ENCODE assay signal across 8 cellular contexts in genomic region chr1:224116131-224116530, GRCh38. TPM values are rescaled to one million over a fixed set of nuclear protein-coding genes. Genes with fewer than 3 reads are reported as not detected.
DNase-seq lines count a peak whose midpoint lies in the region; ATAC-seq and TF ChIP-seq lines count a peak whose summit lies in the region.

No MANE protein-coding gene starts in this region.

- TF ChIP-seq CTCF in SK-N-SH (IDR thresholded peaks at IDR 0.05) (peak; percentile 72), nephron (IDR thresholded peaks at IDR 0.05; ENCODE audit: unreplicated experiment in 3 of 3) (peak; percentile 49 to 59 (median 53))

- H3K36me3 Mint-ChIP-seq in nephron (ENCODE audit: low read depth), result peaks cover 12% of the 10 kb centered on the region

- peaks cover 24% of the 10 kb centered on the region for H3K4me1 Mint-ChIP-seq in nephron

- peak overlapping the region; percentile 24 to 44 (median 25) for H3K27ac Mint-ChIP-seq in nephron

- no peaks in the 10 kb centered on the region for H3K9me2 ChIP-seq in SK-N-SH

- no peak for TF ChIP-seq EP300 in SK-N-SH (IDR thresholded peaks at IDR 0.05; ENCODE audit: borderline replicate concordance in 1 of 2, low read depth in 1 of 2, low read length in 1 of 2)

- CTCF ChIA-PET in SK-N-SH (lab: Yijun Ruan, JAX), result interaction anchor here (0.6 to 5.0 kb wide), 21 partner anchors 8 to 1232 kb away, joined by 3 to 32 read pairs (median 4); partner anchors contain the start of genes DEGS1 and NVL

- peak overlapping the region; percentile 83; the same call in 1 of the 2 replicates for H3K4me2 ChIP-seq in SK-N-SH

- peak overlapping the region; percentile 79 to 80 (median 80) for H3K4me3 Mint-ChIP-seq in nephron

- ATAC-seq in GM21423 (IDR thresholded peaks at IDR 0.05; ENCODE audit: unreplicated experiment) (peak; percentile 35), GM21786 (IDR thresholded peaks at IDR 0.05; ENCODE audit: unreplicated experiment) (no peak)

- no peaks in the 10 kb centered on the region for H3K9me3 ChIP-seq in SK-N-SH

- no peaks in the 10 kb centered on the region for H3F3A ChIP-seq in SK-N-SH (replicated peaks; ENCODE audit: insufficient read depth)

- 18% methylated on average over 4 of the region's 4 CpGs for WGBS in SK-N-SH (ENCODE audit: low lambda C conversion rate)

- peak; percentile 63 for TF ChIP-seq RAD21 in SK-N-SH (IDR thresholded peaks at IDR 0.05; ENCODE audit: low read length)

- H3K9me3 Mint-ChIP-seq in nephron, result no peaks in the 10 kb centered on the region

- DNase-seq in DMS 273 (lab: John Stamatoyannopoulos, UW; ENCODE audit: unreplicated experiment) (peak; percentile 72), NCI-H1092 treated with DMSO at 0.1 percent for 48 hours (lab: John Stamatoyannopoulos, UW) (peak; percentile 86), SK-N-SH (peak; percentile 26), erythroblast (lab: John Stamatoyannopoulos, UW) (peak; percentile 74 to 77), head of caudate nucleus (no peak)

- peaks cover 3 to 15% of the 10 kb centered on the region in 2 experiments for H3K36me3 ChIP-seq in SK-N-SH (replicated peaks in 1 of 2; ENCODE audit: control insufficient read depth in 1 of 2, insufficient read depth in 2 of 2, low read length in 1 of 2)

- H2AFZ ChIP-seq in SK-N-SH (ENCODE audit: low read depth), result no peak overlapping the region

- no peaks in the 10 kb centered on the region for H3K27me3 ChIP-seq in SK-N-SH (ENCODE audit: insufficient read depth)

- H3K79me2 ChIP-seq in SK-N-SH (ENCODE audit: insufficient read depth), result peaks cover 76% of the 10 kb centered on the region

- no peak overlapping the region for H3K9ac ChIP-seq in SK-N-SH

- TF ChIP-seq POLR2A in erythroblast (IDR thresholded peaks at IDR 0.05; ENCODE audit: low read length), result no peak

- intact Hi-C loops in head of caudate nucleus (cut with DNase I), result loop anchor here (5.0 kb wide), 1 partner anchor 216 kb away; the partner anchor contains the start of gene NVL

- H3K4me1 ChIP-seq in SK-N-SH (ENCODE audit: control insufficient read depth in 1 of 2, insufficient read depth in 2 of 2, low read depth in 1 of 2, low read length in 1 of 2), result peaks cover 0 to 20% of the 10 kb centered on the region in 2 experiments; a peak in 3 of 4 replicates

- POLR2A ChIA-PET in SK-N-SH (lab: Yijun Ruan, JAX), result no interaction called here

- peak overlapping the region in 1 of 2 experiments; percentile 99; a peak in 1 of 4 replicates for H3K4me3 ChIP-seq in SK-N-SH (ENCODE audit: low read depth in 2 of 2, low read length in 1 of 2)

- H4K20me1 ChIP-seq in SK-N-SH (ENCODE audit: insufficient read depth), result peaks cover 11% of the 10 kb centered on the region

- no peak overlapping the region for H3K27ac ChIP-seq in SK-N-SH (ENCODE audit: low read depth in 2 of 2, low read length in 1 of 2)

- H3K27me3 Mint-ChIP-seq in nephron (ENCODE audit: low read depth), result no peaks in the 10 kb centered on the region

TF ChIP-seq in SK-N-SH, 30 proteins besides CTCF, POLR2A, EP300 and RAD21:
- TF ChIP-seq JUND (IDR thresholded peaks at IDR 0.05) (no peak), ZBTB33 (IDR thresholded peaks at IDR 0.05; ENCODE audit: borderline replicate concordance, low read depth) (no peak), RCOR1 (IDR thresholded peaks at IDR 0.05; ENCODE audit: low read length) (no peak), PBX3 (IDR thresholded peaks at IDR 0.05) (no peak), NFIC (IDR thresholded peaks at IDR 0.05; ENCODE audit: borderline replicate concordance) (no peak), ELF1 (IDR thresholded peaks at IDR 0.05) (no peak), MAX (IDR thresholded peaks at IDR 0.05; ENCODE audit: low read depth) (no peak), GABPA (IDR thresholded peaks at IDR 0.05; ENCODE audit: low read depth) (no peak), GATA2 (CRISPR knock-in tag; IDR thresholded peaks at IDR 0.05) (no peak), FOXJ3 (CRISPR knock-in tag; IDR thresholded peaks at IDR 0.05) (no peak), USF1 (IDR thresholded peaks at IDR 0.05; ENCODE audit: borderline replicate concordance, low read depth) (no peak), REST (IDR thresholded peaks at IDR 0.05; ENCODE audit: low read depth, low read length) (no peak), POLR2AphosphoS5 (IDR thresholded peaks at IDR 0.05; ENCODE audit: low read depth, low read length) (no peak), FOXM1 (IDR thresholded peaks at IDR 0.05; ENCODE audit: low read depth) (no peak)

RNA-seq across cellular contexts. Expression of gene FBXO28, which starts 2.2 kb away (rescaled TPM):
- 8.1 and 12.1 TPM in 2 replicates for polyA plus RNA-seq in SK-N-SH (2012; rRNA removed)
- 12.2 and 13.5 TPM in 2 replicates for polyA plus RNA-seq in SK-N-SH (2012; cell fraction: cytosol; rRNA removed)
- polyA plus RNA-seq in SK-N-SH (2012; cell fraction: nucleus; rRNA removed), result 6.4 and 11.4 TPM in 2 replicates

Comparison
In these comparisons a context has a peak if more than half of its experiments do, and no peak if none do; other contexts are left out.
1. DNase-seq: peak in DMS 273 (single experiment), NCI-H1092 treated with DMSO at 0.1 percent for 48 hours (single experiment), SK-N-SH (single experiment) and erythroblast (2 of 2); none in head of caudate nucleus (0 of 42).